In genomic region chr2:62547849-62548248, GRCh38 we compare ENCODE assay signal across 28 cellular contexts. TPM values are rescaled to one million over a fixed set of nuclear protein-coding genes. Genes with fewer than 3 reads are reported as not detected.
"Had no signal": no experiment of that assay in that cellular context is flagged by ENCODE, and none has a peak within 500 bp of the region (broad histone marks: within the 10 kb centered on the region; RNA-seq: fewer than 3 reads in every experiment).

No MANE protein-coding gene starts in this region.

- H3K36me3 ChIP-seq: colonic mucosa, gastrocnemius medialis, neural progenitor cell, sigmoid colon, stomach, suprapubic skin, tibial artery had no signal

- H3K27ac ChIP-seq: colonic mucosa, epithelial cell of prostate, gastrocnemius medialis, neural progenitor cell, parathyroid adenoma, psoas muscle, sigmoid colon, stomach, suprapubic skin, tibial artery had no signal

- H3K4me3 ChIP-seq: colonic mucosa, gastrocnemius medialis, neural progenitor cell, psoas muscle, sigmoid colon, smooth muscle cell, stomach, suprapubic skin, tibial artery had no signal

- H3K4me1 ChIP-seq: colonic mucosa, gastrocnemius medialis, neural progenitor cell, parathyroid adenoma, psoas muscle, sigmoid colon, stomach, suprapubic skin, tibial artery had no signal

- ATAC-seq: activated CD8-positive, alpha-beta T cell treated with anti-CD3 and anti-CD28 coated beads for 36 hours; activated naive CD8-positive, alpha-beta T cell treated with anti-CD3 and anti-CD28 coated beads, Interleukin-2, amount 50 U/mL, for 24 hours; activated T-cell treated with anti-CD3 and anti-CD28 coated beads, Interleukin-2, amount 50 U/mL, for 4 hours; activated T-helper 17 cell treated with anti-CD3 and anti-CD28 coated beads, Interleukin-2, amount 50 U/mL, for 72 hours; gastrocnemius medialis; natural killer cell; psoas muscle; stimulated activated naive B cell treated with anti-CD40 and anti-IgM and Interleukin-4, amounts not matched to agents 10 μg/mL and 1 μg/mL and 100 μg/mL, for 72 hours; WTC11 had no signal

- H3K27me3 ChIP-seq: colonic mucosa, gastrocnemius medialis, neural progenitor cell, sigmoid colon, stomach, suprapubic skin, tibial artery had no signal

- DNase-seq: activated CD4-positive, alpha-beta T cell treated with anti-CD3 and anti-CD28 coated beads for 1 hour; activated CD4-positive, alpha-beta T cell treated with anti-CD3 and anti-CD28 coated beads, Interleukin-2, amount 10 ng/mL, durations not matched to agents 7 days and 5 days; activated CD8-positive, alpha-beta T cell treated with anti-CD3 and anti-CD28 coated beads for 36 hours; activated naive CD8-positive, alpha-beta T cell treated with anti-CD3 and anti-CD28 coated beads, Interleukin-2, amount 50 U/mL, for 24 hours; activated T-cell treated with anti-CD3 and anti-CD28 coated beads, Interleukin-2, amount 50 U/mL, for 4 hours; amygdala; colonic mucosa; effector CD8-positive, alpha-beta T cell; gastrocnemius medialis; hippocampal formation; kidney; midbrain; natural killer cell; occipital lobe; psoas muscle; sigmoid colon; stimulated activated CD4-positive, alpha-beta T cell treated with anti-CD3 and anti-CD28 coated beads, Interleukin-2, amount 100 ng/mL, for 24 hours; stimulated activated naive B cell treated with anti-CD40 and anti-IgM and Interleukin-4, amounts not matched to agents 10 μg/mL and 1 μg/mL and 100 μg/mL, for 72 hours; stomach; T-helper 9 cell; tibial artery had no signal

- H3K9me3 ChIP-seq: colonic mucosa, gastrocnemius medialis, psoas muscle, sigmoid colon, stomach, suprapubic skin, tibial artery had no signal

RNA-seq across cellular contexts. Expression of gene TMEM17, which starts 41.9 kb away (rescaled TPM):
- total RNA-seq: activated CD4-positive, alpha-beta T cell treated with anti-CD3 and anti-CD28 coated beads, Interleukin-2, amount 10 ng/mL, durations not matched to agents 7 days and 5 days had no signal
